Comparison of ENCODE assay signal across 11 cellular contexts in the genomic region with DNA sequence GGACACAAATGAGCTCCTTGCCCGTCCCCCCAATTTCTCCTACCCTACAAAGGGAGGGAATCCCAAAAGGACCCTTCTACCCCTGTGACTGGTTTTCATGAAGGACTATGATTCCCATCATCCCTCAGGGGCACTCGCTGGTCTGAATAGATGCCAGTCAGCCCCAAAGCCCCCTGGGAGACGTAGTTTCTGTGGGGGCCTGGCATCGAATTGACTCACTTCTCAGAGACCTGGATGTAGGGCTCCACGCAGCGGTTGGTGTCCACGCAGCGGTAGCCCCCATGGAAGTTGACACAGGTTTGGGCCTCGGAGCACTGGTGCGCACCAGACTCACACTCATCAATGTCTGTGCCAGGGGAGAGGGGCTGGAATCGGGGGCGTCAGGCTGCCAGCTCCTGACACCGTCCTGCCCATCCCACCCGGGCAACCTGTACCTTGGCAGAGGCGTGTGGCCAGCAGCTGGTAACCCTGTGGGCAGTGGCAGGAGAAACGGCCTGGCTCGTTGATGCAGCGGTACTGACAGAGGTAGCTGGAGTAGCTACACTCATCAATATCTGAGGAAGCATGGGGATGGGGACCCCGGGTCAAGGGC. TPM values are rescaled to one million over a fixed set of nuclear protein-coding genes. Genes with fewer than 3 reads are reported as not detected.
DNase-seq lines count a peak whose midpoint lies in the region; ATAC-seq and TF ChIP-seq lines count a peak whose summit lies in the region.
"Had no signal": no experiment of that assay in that cellular context is flagged by ENCODE, and none has a peak within 500 bp of the region (broad histone marks: within the 10 kb centered on the region; RNA-seq: fewer than 3 reads in every experiment).

No MANE protein-coding gene starts in this region.

- H3K79me2 ChIP-seq in PC-9 (ENCODE audit: low read depth): peaks cover under 1% of the 10 kb centered on the region; the same call in 1 of the 2 replicates

- no peak overlapping the region for H3K4me2 ChIP-seq in PC-9
- H3K4me2 ChIP-seq: BLaER1 had no signal

- H3K27ac Mint-ChIP-seq in activated CD4-positive, alpha-beta T cell treated with anti-CD3 and anti-CD28 coated beads for 36 hours: no peak overlapping the region
- H3K27ac Mint-ChIP-seq in activated naive CD4-positive, alpha-beta T cell treated with anti-CD3 and anti-CD28 coated beads, Interleukin-2, amount 50 U/mL, for 72 hours: peak overlapping the region in 1 of 2 donors; percentile 56

- peaks cover 4% of the 10 kb centered on the region; the same call in 1 of the 2 replicates for H3K4me1 ChIP-seq in PC-9 (replicated peaks; ENCODE audit: insufficient read depth)

- no peaks in the 10 kb centered on the region; the same call in 1 of the 2 replicates for H4K20me1 ChIP-seq in PC-9 (ENCODE audit: insufficient read depth)

- peak; percentile 40 for ATAC-seq in activated CD4-positive, alpha-beta T cell treated with anti-CD3 and anti-CD28 coated beads for 36 hours
- no peak for ATAC-seq in left ventricle myocardium superior
- no peak for ATAC-seq in activated naive CD4-positive, alpha-beta T cell treated with anti-CD3 and anti-CD28 coated beads, Interleukin-2, amount 50 U/mL, for 72 hours
- ATAC-seq: body of pancreas had no signal

- peaks cover 33% of the 10 kb centered on the region for H3K36me3 Mint-ChIP-seq in activated CD4-positive, alpha-beta T cell treated with anti-CD3 and anti-CD28 coated beads for 36 hours (ENCODE audit: low read depth)
- peaks cover 0 to 14% of the 10 kb centered on the region in 2 donors for H3K36me3 Mint-ChIP-seq in activated naive CD4-positive, alpha-beta T cell treated with anti-CD3 and anti-CD28 coated beads, Interleukin-2, amount 50 U/mL, for 72 hours

- H3K27me3 ChIP-seq in PC-9 (ENCODE audit: insufficient read depth, low read depth): no peaks in the 10 kb centered on the region
- H3K27me3 ChIP-seq: body of pancreas had no signal

- BruUV-seq in PC-9 (replicated peaks; lab: Mats Ljungman, UMichigan): no TSS peak

- H3K4me3 ChIP-seq in PC-9: no peak overlapping the region
- H3K4me3 ChIP-seq: BLaER1, body of pancreas had no signal

- H3K9me3 ChIP-seq in PC-9 (ENCODE audit: insufficient read depth, low read depth): no peaks in the 10 kb centered on the region
- H3K9me3 ChIP-seq: BLaER1, body of pancreas had no signal

- no peaks in the 10 kb centered on the region for H3K27me3 Mint-ChIP-seq in activated CD4-positive, alpha-beta T cell treated with anti-CD3 and anti-CD28 coated beads for 36 hours

- no peak overlapping the region for H2AFZ ChIP-seq in PC-9

- H3K9me2 ChIP-seq in PC-9 (ENCODE audit: insufficient read depth): no peaks in the 10 kb centered on the region

- peaks cover 15% of the 10 kb centered on the region for H3K36me3 ChIP-seq in PC-9 (ENCODE audit: low read depth)

- no peak overlapping the region for H3K4me3 Mint-ChIP-seq in activated CD4-positive, alpha-beta T cell treated with anti-CD3 and anti-CD28 coated beads for 36 hours

- POLR2A ChIA-PET in activated CD4-positive, alpha-beta T cell treated with anti-CD3 and anti-CD28 coated beads for 36 hours (lab: Charles Lee): interaction anchor here (0.6 to 1.4 kb wide), 3 partner anchors 8 to 103 kb away, joined by 3 to 6 read pairs (median 4); partner anchors contain the start of genes CCDC85B and MUS81
- POLR2A ChIA-PET in PC-9 (lab: Charles Lee; ENCODE audit: unreplicated experiment): no interaction called here

- peaks cover 35% of the 10 kb centered on the region for H3F3A ChIP-seq in PC-9 (ENCODE audit: insufficient read depth, low read depth)

- CTCF ChIA-PET in activated CD4-positive, alpha-beta T cell treated with anti-CD3 and anti-CD28 coated beads for 36 hours (lab: Charles Lee): interaction anchor here (1.0 to 4.8 kb wide), 3 partner anchors 8 to 19 kb away, joined by 3 to 76 read pairs (median 45); partner anchors contain the start of genes CCDC85B, FIBP and MUS81
- CTCF ChIA-PET in PC-9 (lab: Charles Lee): no interaction called here

- DNase-seq in activated CD4-positive, alpha-beta T cell treated with anti-CD3 and anti-CD28 coated beads for 36 hours: peak; percentile 52
- no peak for DNase-seq in activated CD4-positive, alpha-beta T cell treated with anti-CD3 and anti-CD28 coated beads, Interleukin-2, amount 50 U/mL, for 4 hours
- DNase-seq in NCI-H345 treated with DMSO at 0.1 percent for 48 hours (lab: John Stamatoyannopoulos, UW; ENCODE audit: unreplicated experiment): peak; percentile 7
- DNase-seq in left ventricle myocardium superior: peak; percentile 33
- DNase-seq in retina: peak; percentile 47
- DNase-seq in PC-9: no peak
- DNase-seq in DMS153 (lab: John Stamatoyannopoulos, UW): no peak
- DNase-seq in activated naive CD4-positive, alpha-beta T cell treated with anti-CD3 and anti-CD28 coated beads, Interleukin-2, amount 50 U/mL, for 72 hours (ENCODE audit: low spot score in 2 of 2): no peak
- DNase-seq: activated CD4-positive, alpha-beta T cell treated with anti-CD3 and anti-CD28 coated beads for 48 hours had no signal

- no peaks in the 10 kb centered on the region for H3K9me3 Mint-ChIP-seq in activated CD4-positive, alpha-beta T cell treated with anti-CD3 and anti-CD28 coated beads for 36 hours (ENCODE audit: low read depth)
- no peaks in the 10 kb centered on the region for H3K9me3 Mint-ChIP-seq in activated naive CD4-positive, alpha-beta T cell treated with anti-CD3 and anti-CD28 coated beads, Interleukin-2, amount 50 U/mL, for 72 hours

- no peak overlapping the region for H3K27ac ChIP-seq in PC-9
- H3K27ac ChIP-seq: BLaER1, body of pancreas had no signal

- peaks cover 8% of the 10 kb centered on the region for H3K4me1 Mint-ChIP-seq in activated CD4-positive, alpha-beta T cell treated with anti-CD3 and anti-CD28 coated beads for 36 hours

- intact Hi-C loops in activated CD4-positive, alpha-beta T cell treated with anti-CD3 and anti-CD28 coated beads for 36 hours (cut with DNase I, micrococcal nuclease): no loop called here
- intact Hi-C loops in left ventricle myocardium superior (cut with micrococcal nuclease): no loop called here
- intact Hi-C loops in PC-9 (cut with micrococcal nuclease; ENCODE audit: unreplicated experiment): no loop called here

- TF ChIP-seq CTCF in PC-9 (conservative IDR thresholded peaks at IDR 0.05): no peak

RNA-seq across cellular contexts. Expression of gene EFEMP2, which starts 4.4 kb away (rescaled TPM):
- total RNA-seq in activated CD4-positive, alpha-beta T cell treated with anti-CD3 and anti-CD28 coated beads for 36 hours: 10 to 100 TPM; 20.2 to 23.4 TPM
- total RNA-seq in left ventricle myocardium superior (95.2 TPM), PC-9 (2021) (18.1 and 32.3 TPM in 2 replicates)
- 10 to 100 TPM; 15.2 to 41.8 TPM for total RNA-seq in activated naive CD4-positive, alpha-beta T cell treated with anti-CD3 and anti-CD28 coated beads, Interleukin-2, amount 50 U/mL, for 72 hours

RNA-seq across cellular contexts. Expression of gene MUS81, which starts 7.9 kb away (rescaled TPM):
- 10 to 100 TPM; 59.2 to 67.8 TPM for total RNA-seq in activated CD4-positive, alpha-beta T cell treated with anti-CD3 and anti-CD28 coated beads for 36 hours
- total RNA-seq in left ventricle myocardium superior (37.8 TPM), PC-9 (2021) (62.7 and 64.2 TPM in 2 replicates)
- total RNA-seq in activated naive CD4-positive, alpha-beta T cell treated with anti-CD3 and anti-CD28 coated beads, Interleukin-2, amount 50 U/mL, for 72 hours: 10 to 100 TPM; 63.9 to 64.0 TPM

RNA-seq across cellular contexts. Expression of gene CFL1, which starts 10.2 kb away (rescaled TPM):
- total RNA-seq in activated CD4-positive, alpha-beta T cell treated with anti-CD3 and anti-CD28 coated beads for 36 hours: 1,000 to 10,000 TPM in 1 of 2 experiments, 100 to 1,000 TPM in 1; 888 to 1,074 TPM
- total RNA-seq in left ventricle myocardium superior: 334 TPM
- 1,598 and 1,798 TPM in 2 replicates for total RNA-seq in PC-9 (2021)
- 1,000 to 10,000 TPM in 1 of 2 donors, 100 to 1,000 TPM in 1; 855 to 1,265 TPM for total RNA-seq in activated naive CD4-positive, alpha-beta T cell treated with anti-CD3 and anti-CD28 coated beads, Interleukin-2, amount 50 U/mL, for 72 hours

RNA-seq across cellular contexts. Expression of gene CTSW, which starts 11.5 kb away (rescaled TPM):
- 1 to 10 TPM; 1.7 TPM for total RNA-seq in activated CD4-positive, alpha-beta T cell treated with anti-CD3 and anti-CD28 coated beads for 36 hours
- total RNA-seq in left ventricle myocardium superior (1.1 TPM), PC-9 (2021) (not detected in 2 replicates)
- 10 to 100 TPM in 1 of 2 donors, 1 to 10 TPM in 1; 2.2 to 16.8 TPM for total RNA-seq in activated naive CD4-positive, alpha-beta T cell treated with anti-CD3 and anti-CD28 coated beads, Interleukin-2, amount 50 U/mL, for 72 hours

RNA-seq across cellular contexts. Expression of gene FIBP, which starts 20.1 kb away (rescaled TPM):
- 100 to 1,000 TPM in 1 of 2 experiments, 10 to 100 TPM in 1; 95.4 to 121 TPM for total RNA-seq in activated CD4-positive, alpha-beta T cell treated with anti-CD3 and anti-CD28 coated beads for 36 hours
- total RNA-seq in left ventricle myocardium superior: 44.9 TPM
- total RNA-seq in PC-9 (2021): 105 and 141 TPM in 2 replicates
- 100 to 1,000 TPM in 1 of 2 donors, 10 to 100 TPM in 1; 69.4 to 101 TPM for total RNA-seq in activated naive CD4-positive, alpha-beta T cell treated with anti-CD3 and anti-CD28 coated beads, Interleukin-2, amount 50 U/mL, for 72 hours

Comparison
In these comparisons a context has a peak if more than half of its experiments do, and no peak if none do; other contexts are left out.
1. DNase-seq: peak in activated CD4-positive, alpha-beta T cell treated with anti-CD3 and anti-CD28 coated beads for 36 hours (single experiment), NCI-H345 treated with DMSO at 0.1 percent for 48 hours (single experiment), left ventricle myocardium superior (single experiment) and retina (single experiment); none in activated CD4-positive, alpha-beta T cell treated with anti-CD3 and anti-CD28 coated beads, Interleukin-2, amount 50 U/mL, for 4 hours (0 of 2), PC-9 (0 of 2), DMS153 (single experiment) and activated naive CD4-positive, alpha-beta T cell treated with anti-CD3 and anti-CD28 coated beads, Interleukin-2, amount 50 U/mL, for 72 hours (0 of 2).